In genomic region chrX:73839152-73839551, GRCh38 we compare ENCODE assay signal across 22 cellular contexts. TPM values are rescaled to one million over a fixed set of nuclear protein-coding genes. Genes with fewer than 3 reads are reported as not detected.
A peak's percentile ranks its signal among the peaks of the same experiment; 100 is the strongest.
DNase-seq lines count a peak whose midpoint lies in the region; ATAC-seq, FAIRE-seq and TF ChIP-seq lines count a peak whose summit lies in the region.
"Had no signal": no experiment of that assay in that cellular context is flagged by ENCODE, and none has a peak within 500 bp of the region (broad histone marks: within the 10 kb centered on the region; RNA-seq: fewer than 3 reads in every experiment).

No MANE protein-coding gene starts in this region.

- no peak overlapping the region for H4K8ac ChIP-seq in H1 (ENCODE audit: extremely low read depth, insufficient read depth, low read length)

- in situ Hi-C loops in mammary epithelial cell (cut with MboI; ENCODE audit: low sequenced_read_pairs in 2 of 2) = no loop called here

- 32% methylated on average over 1 of the region's 1 CpG for WGBS in SK-N-SH (ENCODE audit: low lambda C conversion rate)
- no CpG with 5 or more reads among the region's 1 CpG for WGBS in H1 (ENCODE audit: extremely low coverage in 1 of 2, insufficient coverage in 1 of 2, insufficient read length in 1 of 2, insufficient replicate concordance in 2 of 2, low coverage in 1 of 2, low lambda C conversion rate in 2 of 2, missing lambda C conversion rate in 1 of 2), 2 experiments
- WGBS in mammary epithelial cell (ENCODE audit: low coverage, missing lambda C conversion rate) = 25% methylated on average over 1 of the region's 1 CpG

- TF ChIP-seq CTCF in SK-N-SH (IDR thresholded peaks at IDR 0.05) (no peak), HEK293 (tag by site-specific recombination; IDR thresholded peaks at IDR 0.05) (no peak), H1 (IDR thresholded peaks at IDR 0.05; ENCODE audit: control extremely low read depth in 1 of 3, insufficient read depth in 1 of 3, low read depth in 1 of 3, low read length in 3 of 3) (no peak), mammary epithelial cell (conservative IDR thresholded peaks at IDR 0.05 in 1 of 2, IDR thresholded peaks at IDR 0.05 in 1 of 2; ENCODE audit: extremely low read depth in 1 of 2, insufficient read depth in 1 of 2, low read depth in 1 of 2, low read length in 2 of 2) (no peak)

- H2BK20ac ChIP-seq in H1 (ENCODE audit: low read length) = no peak overlapping the region

- CTCF ChIA-PET in SK-N-SH (lab: Yijun Ruan, JAX) (interaction anchor here (0.6 kb wide), 1 partner anchor 549 kb away, joined by 3 read pairs; no protein-coding TSS in a partner anchor), HEK293 (lab: Yijun Ruan, JAX) (no interaction called here), H1 (lab: Charles Lee; ENCODE audit: partially characterized antibody) (no interaction called here), mammary epithelial cell (lab: Charles Lee; ENCODE audit: low non-redundant PET) (no interaction called here)

- H2BK12ac ChIP-seq in H1 (ENCODE audit: low read depth, low read length) = no peak overlapping the region

- no peak overlapping the region for H3K14ac ChIP-seq in H1 (ENCODE audit: insufficient read length)

- H4K20me1 ChIP-seq in SK-N-SH (ENCODE audit: insufficient read depth) (peaks cover 100% of the 10 kb centered on the region), H1 (replicated peaks in 1 of 2; ENCODE audit: control insufficient read depth in 1 of 2, insufficient read depth in 2 of 2, low read length in 2 of 2) (no peaks in the 10 kb centered on the region), mammary epithelial cell (ENCODE audit: insufficient read depth, low read length) (peaks cover 59% of the 10 kb centered on the region)

- no peak overlapping the region for H2AK5ac ChIP-seq in H1 (ENCODE audit: low read depth, low read length)

- H3K4me1 ChIP-seq in SK-N-SH (ENCODE audit: control insufficient read depth in 1 of 2, insufficient read depth in 2 of 2, low read depth in 1 of 2, low read length in 1 of 2) = peaks cover 2 to 6% of the 10 kb centered on the region in 2 experiments; a peak in 2 of 4 replicates
- H3K4me1 ChIP-seq in HEK293 (ENCODE audit: control insufficient read depth, insufficient read depth, low read length) = peaks cover 66% of the 10 kb centered on the region
- H3K4me1 ChIP-seq in H1 (replicated peaks in 1 of 4; ENCODE audit: control insufficient read depth in 3 of 4, insufficient read depth in 4 of 4, low read length in 3 of 4) = no peaks in the 10 kb centered on the region
- no peaks in the 10 kb centered on the region for H3K4me1 ChIP-seq in mammary epithelial cell (ENCODE audit: insufficient read depth, low read length)
- H3K4me1 ChIP-seq: BLaER1, HAP-1 had no signal

- BruUV-seq in mammary epithelial cell (replicated peaks; lab: Mats Ljungman, UMichigan) = no TSS peak

- no peak overlapping the region for H3K9ac ChIP-seq in SK-N-SH
- no peak overlapping the region for H3K9ac ChIP-seq in H1 (replicated peaks in 1 of 4; ENCODE audit: extremely low read depth in 1 of 4, low read depth in 3 of 4, low read length in 3 of 4)
- H3K9ac ChIP-seq in mammary epithelial cell (ENCODE audit: insufficient read depth, low read length) = no peak overlapping the region
- H3K9ac ChIP-seq: BLaER1 had no signal

- no peaks in the 10 kb centered on the region for H3K9me2 ChIP-seq in SK-N-SH

- ATAC-seq in SK-N-SH treated with all-trans-retinoic acid at 6 μM for 48 hours = no peak
- ATAC-seq: GM23338 had no signal

- TF ChIP-seq POLR2A in H1 (IDR thresholded peaks at IDR 0.05; ENCODE audit: control extremely low read depth in 1 of 2, low read depth in 2 of 2, low read length in 2 of 2) = no peak

- no peak for TF ChIP-seq EP300 in SK-N-SH (IDR thresholded peaks at IDR 0.05; ENCODE audit: borderline replicate concordance in 1 of 2, low read depth in 1 of 2, low read length in 1 of 2)
- no peak for TF ChIP-seq EP300 in H1 (IDR thresholded peaks at IDR 0.05; ENCODE audit: borderline replicate concordance in 1 of 2, low read depth in 2 of 2, low read length in 2 of 2)

- H3K79me2 ChIP-seq in SK-N-SH (ENCODE audit: insufficient read depth) (peaks cover 100% of the 10 kb centered on the region), H1 (ENCODE audit: control insufficient read depth in 1 of 2, insufficient read depth in 2 of 2, low read length in 2 of 2) (no peaks in the 10 kb centered on the region), mammary epithelial cell (ENCODE audit: insufficient read depth, low read length) (peaks cover 93% of the 10 kb centered on the region)

- H3K23ac ChIP-seq in H1 (ENCODE audit: insufficient read length) = no peak overlapping the region

- no peak overlapping the region for H3K4ac ChIP-seq in H1 (replicated peaks; ENCODE audit: insufficient read length, low read depth, low read length)

- dilution Hi-C loops in mammary epithelial cell (cut with HindIII; ENCODE audit: low sequenced_read_pairs) = no loop called here

- peaks cover 43 to 58% of the 10 kb centered on the region in 2 experiments for H3K36me3 ChIP-seq in SK-N-SH (replicated peaks in 1 of 2; ENCODE audit: control insufficient read depth in 1 of 2, insufficient read depth in 2 of 2, low read length in 1 of 2)
- H3K36me3 ChIP-seq in HEK293 (ENCODE audit: control insufficient read depth in 2 of 2, insufficient read depth in 1 of 2, low read length in 2 of 2) = peaks cover 68 to 87% of the 10 kb centered on the region in 2 experiments
- H3K36me3 ChIP-seq in H1 (ENCODE audit: control insufficient read depth in 2 of 4, insufficient read depth in 4 of 4, low read length in 3 of 4) = no peaks in the 10 kb centered on the region
- H3K36me3 ChIP-seq in mammary epithelial cell (ENCODE audit: insufficient read depth, low read length) = peaks cover 3% of the 10 kb centered on the region
- H3K36me3 ChIP-seq: HAP-1 had no signal

- H3K9me3 ChIP-seq in SK-N-SH (no peaks in the 10 kb centered on the region), HEK293 (ENCODE audit: control insufficient read depth, insufficient read depth, low read depth, low read length) (no peaks in the 10 kb centered on the region), H1 (ENCODE audit: insufficient read depth in 2 of 2, low read depth in 1 of 2, low read length in 1 of 2) (no peaks in the 10 kb centered on the region), mammary epithelial cell (replicated peaks; ENCODE audit: insufficient read depth, low read length) (no peaks in the 10 kb centered on the region)
- H3K9me3 ChIP-seq: BLaER1, HAP-1 had no signal

- H3K27me3 ChIP-seq in SK-N-SH (ENCODE audit: insufficient read depth) = no peaks in the 10 kb centered on the region
- H3K27me3 ChIP-seq in H1 (replicated peaks in 1 of 4; ENCODE audit: control insufficient read depth in 3 of 4, extremely low read depth in 1 of 4, insufficient read depth in 3 of 4, low read length in 3 of 4) = no peaks in the 10 kb centered on the region
- no peaks in the 10 kb centered on the region for H3K27me3 ChIP-seq in mammary epithelial cell (ENCODE audit: insufficient read depth, low read length)
- H3K27me3 ChIP-seq: BLaER1 had no signal

- no peaks in the 10 kb centered on the region for H3K79me1 ChIP-seq in H1 (ENCODE audit: low read depth, low read length)

- no peak for DNase-seq in SK-N-SH
- DNase-seq in H1 (ENCODE audit: low read depth in 1 of 2, low spot score in 2 of 2) = no peak
- DNase-seq in DMS 273 (lab: John Stamatoyannopoulos, UW; ENCODE audit: unreplicated experiment) = no peak
- DNase-seq in mammary epithelial cell = no peak
- DNase-seq: CD4-positive, alpha-beta T cell; CD8-positive, alpha-beta memory T cell; DMS53; DMS79 treated with DMSO at 0.1 percent for 48 hours; GF-D8 had no signal

- TF ChIP-seq RAD21 in SK-N-SH (IDR thresholded peaks at IDR 0.05; ENCODE audit: low read length) (no peak), H1 (IDR thresholded peaks at IDR 0.05 in 1 of 2, conservative IDR thresholded peaks at IDR 0.05 in 1 of 2; ENCODE audit: low read depth in 2 of 2, low read length in 2 of 2) (no peak)

- no peak overlapping the region for H2AFZ ChIP-seq in SK-N-SH (ENCODE audit: low read depth)
- H2AFZ ChIP-seq in H1 (ENCODE audit: low read length) = no peak overlapping the region
- H2AFZ ChIP-seq in mammary epithelial cell (ENCODE audit: low read depth, low read length) = no peak overlapping the region
- H2AFZ ChIP-seq: GM23338 had no signal

- intact Hi-C loops in mammary epithelial cell (cut with micrococcal nuclease) = no loop called here

- H3K18ac ChIP-seq in H1 (ENCODE audit: extremely low read depth, low read length) = no peak overlapping the region

- H4K91ac ChIP-seq in H1 (replicated peaks; ENCODE audit: insufficient read length, low read length) = no peak overlapping the region

- H3K4me2 ChIP-seq in SK-N-SH (0 out of 2 replicates have a peak overlapping the region, but pooled peaks have one; percentile 0), H1 (ENCODE audit: insufficient read depth in 1 of 2, low read depth in 2 of 2, low read length in 2 of 2) (no peak overlapping the region), mammary epithelial cell (ENCODE audit: insufficient read depth, low read depth, low read length) (no peak overlapping the region)
- H3K4me2 ChIP-seq: BLaER1, GM23338 had no signal

- H3K56ac ChIP-seq in H1 (replicated peaks; ENCODE audit: insufficient read length, low read depth, low read length) = no peak overlapping the region

- no peak overlapping the region for H3K27ac ChIP-seq in SK-N-SH (ENCODE audit: low read depth in 2 of 2, low read length in 1 of 2)
- peak overlapping the region; percentile 83 for H3K27ac ChIP-seq in HEK293 (ENCODE audit: extremely low read depth, low read depth, low read length)
- no peak overlapping the region for H3K27ac ChIP-seq in H1 (ENCODE audit: low read depth, low read length)
- H3K27ac ChIP-seq in mammary epithelial cell (ENCODE audit: insufficient read depth, low read depth, low read length) = no peak overlapping the region
- H3K27ac ChIP-seq: 22Rv1, BLaER1, C4-2B had no signal

- H3F3A ChIP-seq in SK-N-SH (replicated peaks; ENCODE audit: insufficient read depth) = peaks cover 7% of the 10 kb centered on the region

- H2BK120ac ChIP-seq in H1 (replicated peaks; ENCODE audit: low read depth, low read length) = no peak overlapping the region

- no peak overlapping the region for H3K4me3 ChIP-seq in SK-N-SH (ENCODE audit: low read depth in 2 of 2, low read length in 1 of 2)
- H3K4me3 ChIP-seq in HEK293 (ENCODE audit: low read depth, low read length) = peak overlapping the region; percentile 18
- no peak overlapping the region for H3K4me3 ChIP-seq in H1 (ENCODE audit: extremely low read depth in 1 of 4, insufficient read depth in 2 of 4, low read depth in 3 of 4, low read length in 4 of 4)
- no peak overlapping the region for H3K4me3 ChIP-seq in mammary epithelial cell (replicated peaks in 1 of 3; ENCODE audit: insufficient read depth in 1 of 3, low read depth in 2 of 3, low read length in 3 of 3)
- H3K4me3 ChIP-seq: BLaER1, GM23338, HAP-1 had no signal

- H4K5ac ChIP-seq in H1 (ENCODE audit: insufficient read length, low read depth, low read length) = no peak overlapping the region

- H2BK5ac ChIP-seq in H1 (ENCODE audit: low read depth, low read length) = no peak overlapping the region

- peak; percentile 48 for FAIRE-seq in H1 (lab: Jason Lieb, UNC)
- FAIRE-seq: A204.1, D721Med, GM19239, H54 had no signal

- POLR2A ChIA-PET in SK-N-SH (lab: Yijun Ruan, JAX) (no interaction called here), HEK293 (lab: Yijun Ruan, JAX) (interaction anchor here (1.3 to 5.9 kb wide), 5 partner anchors 8 to 78 kb away, joined by 3 to 82 read pairs (median 6); no protein-coding TSS in a partner anchor), H1 (lab: Charles Lee; ENCODE audit: partially characterized antibody) (no interaction called here)

- no peak overlapping the region for H2BK15ac ChIP-seq in H1 (ENCODE audit: low read length)

- no peaks in the 10 kb centered on the region for H3K23me2 ChIP-seq in H1 (ENCODE audit: low read depth, low read length)

RNA-seq across cellular contexts. Expression of gene XIST, which starts 13.4 kb away (rescaled TPM):
- polyA plus RNA-seq in SK-N-SH (2012; rRNA removed) (135 and 215 TPM in 2 replicates), H1 (2011; rRNA removed) (0.06 TPM in 2 replicates), mammary epithelial cell (33.7 TPM)
- polyA plus RNA-seq in SK-N-SH (2012; cell fraction: cytosol; rRNA removed) = 1.6 and 1.9 TPM in 2 replicates
- 846 and 1,404 TPM in 2 replicates for polyA plus RNA-seq in SK-N-SH (2012; cell fraction: nucleus; rRNA removed)
- total RNA-seq in H1 (2021; fragmentation: NEBNext Ultra II Directional; extraction: Animal tissue kit (Norgen Biotek cat#: 25700)) = 0.04 and 0.19 TPM in 2 replicates
- polyA plus RNA-seq in H1 (2011; cell fraction: cytosol; rRNA removed) = 0.45 TPM
- 0.67 TPM for polyA plus RNA-seq in H1 (2011; cell fraction: nucleus; rRNA removed)
- 0.04 to 0.10 TPM (median 0.07 TPM) in 4 replicates for polyA plus RNA-seq in H1 (2012, experiment 1 of 2)
- not detected for polyA plus RNA-seq in H1 (2012, experiment 2 of 2)
- 0.12 TPM for polyA plus RNA-seq in H1 (2013, experiment 1 of 2)
- polyA plus RNA-seq in H1 (2013, experiment 2 of 2) = 0.09 TPM
- 0.24 and 0.66 TPM in 2 replicates for polyA minus RNA-seq in H1 (2011; rRNA and poly(A)+ RNA removed)
- not detected for polyA minus RNA-seq in H1 (2011; cell fraction: cytosol; rRNA and poly(A)+ RNA removed)
- 0.60 TPM for polyA minus RNA-seq in H1 (2011; cell fraction: nucleus; rRNA and poly(A)+ RNA removed)
- 100 to 1,000 TPM in 1 of 2 donors, 10 to 100 TPM in 1; 71.2 to 163 TPM for total RNA-seq in mammary epithelial cell
- polyA minus RNA-seq in mammary epithelial cell = 80.4 TPM
- total RNA-seq: B cell; CD4-positive, alpha-beta T cell; CD8-positive, alpha-beta memory T cell; G401 had no signal
